Comparison of ENCODE assay signal across 24 cellular contexts in genomic region chr1:164598719-164599118, GRCh38. TPM values are rescaled to one million over a fixed set of nuclear protein-coding genes. Genes with fewer than 3 reads are reported as not detected.
DNase-seq lines count a peak whose midpoint lies in the region; ATAC-seq and TF ChIP-seq lines count a peak whose summit lies in the region.
"Had no signal": no experiment of that assay in that cellular context is flagged by ENCODE, and none has a peak within 500 bp of the region (broad histone marks: within the 10 kb centered on the region; RNA-seq: fewer than 3 reads in every experiment).

No MANE protein-coding gene starts in this region.

- H3K4me1 ChIP-seq in Caco-2, result peaks cover 54% of the 10 kb centered on the region
- peaks cover 72% of the 10 kb centered on the region for H3K4me1 ChIP-seq in HUES48 (ENCODE audit: control insufficient read depth, insufficient read depth, low read length)
- peaks cover 19% of the 10 kb centered on the region for H3K4me1 ChIP-seq in endodermal cell (ENCODE audit: control insufficient read depth, insufficient read depth, low read length)
- peaks cover 14% of the 10 kb centered on the region for H3K4me1 ChIP-seq in prostate gland (replicated peaks)
- H3K4me1 ChIP-seq: BLaER1 treated with 17β-estradiol and CSF1 and Interleukin-3, amounts not matched to agents 10 nM and 100 nM had no signal

- peak overlapping the region; percentile 26 for H3K27ac ChIP-seq in HUES48 (ENCODE audit: low read depth, low read length)
- H3K27ac ChIP-seq in endodermal cell (ENCODE audit: low read depth, low read length), result no peak overlapping the region
- peak overlapping the region; percentile 27 to 57 for H3K27ac ChIP-seq in prostate gland
- H3K27ac ChIP-seq: BLaER1 treated with 17β-estradiol and CSF1 and Interleukin-3, amounts not matched to agents 10 nM and 100 nM; cardiac muscle cell had no signal

- TF ChIP-seq POLR2A in prostate gland (IDR thresholded peaks at IDR 0.05), result no peak

- H3K27me3 ChIP-seq in Caco-2 (replicated peaks; ENCODE audit: control insufficient read depth, insufficient read depth, low read length) (no peaks in the 10 kb centered on the region), HUES48 (ENCODE audit: control insufficient read depth, insufficient read depth, low read length) (no peaks in the 10 kb centered on the region), endodermal cell (ENCODE audit: control insufficient read depth, insufficient read depth, low read length, poor library complexity, severe bottlenecking) (no peaks in the 10 kb centered on the region), prostate gland (replicated peaks; ENCODE audit: insufficient read depth) (no peaks in the 10 kb centered on the region)
- H3K27me3 ChIP-seq: cardiac muscle cell, tibial nerve had no signal

- H3K27me3 Mint-ChIP-seq in Caco-2 (ENCODE audit: insufficient read depth, unreplicated experiment) (no peaks in the 10 kb centered on the region), endodermal cell (ENCODE audit: insufficient read depth) (no peaks in the 10 kb centered on the region)
- H3K27me3 Mint-ChIP-seq in stimulated activated memory B cell treated with anti-CD40 and anti-IgM and Interleukin-4, amounts not matched to agents 10 μg/mL and 1 μg/mL and 100 μg/mL, for 72 hours, result no peaks in the 10 kb centered on the region
- H3K27me3 Mint-ChIP-seq: stimulated activated naive CD8-positive, alpha-beta T cell treated with anti-CD3 and anti-CD28 coated beads, Interleukin-15, Interleukin-2, amounts not matched to agents 100 ng/mL and 50 ng/mL, for 24 hours; T-helper 17 cell had no signal

- 93 to 100% methylated on average over 2 to 6 of the region's 6 CpGs for WGBS in endodermal cell (ENCODE audit: insufficient coverage in 1 of 2, insufficient read length in 1 of 2), 2 experiments
- 48% methylated on average over 6 of the region's 6 CpGs for WGBS in prostate gland

- H3K27ac Mint-ChIP-seq in Caco-2 (ENCODE audit: unreplicated experiment) (peak overlapping the region; percentile 78), endodermal cell (peak overlapping the region; percentile 52)
- no peak overlapping the region for H3K27ac Mint-ChIP-seq in stimulated activated memory B cell treated with anti-CD40 and anti-IgM and Interleukin-4, amounts not matched to agents 10 μg/mL and 1 μg/mL and 100 μg/mL, for 72 hours
- H3K27ac Mint-ChIP-seq: activated CD8-positive, alpha-beta T cell treated with anti-CD3 and anti-CD28 coated beads, Interleukin-2, amount 10 ng/mL, durations not matched to agents 7 days and 5 days; activated naive CD4-positive, alpha-beta T cell treated with anti-CD3 and anti-CD28 coated beads, Interleukin-2, amount 50 U/mL, for 72 hours; dendritic cell treated with granulocyte-macrophage colony-stimulating factor and Interleukin-4, amounts not matched to agents 40 ng/mL and 50 ng/mL, for 4 days; stimulated activated naive CD8-positive, alpha-beta T cell treated with anti-CD3 and anti-CD28 coated beads, Interleukin-15, Interleukin-2, amounts not matched to agents 100 ng/mL and 50 ng/mL, for 24 hours; T-helper 17 cell had no signal

- no TSS peak for BruUV-seq in Caco-2 (replicated peaks; lab: Mats Ljungman, UMichigan)

- H3K9me3 Mint-ChIP-seq in Caco-2 (ENCODE audit: unreplicated experiment) (no peaks in the 10 kb centered on the region), endodermal cell (no peaks in the 10 kb centered on the region)
- no peaks in the 10 kb centered on the region for H3K9me3 Mint-ChIP-seq in stimulated activated memory B cell treated with anti-CD40 and anti-IgM and Interleukin-4, amounts not matched to agents 10 μg/mL and 1 μg/mL and 100 μg/mL, for 72 hours
- H3K9me3 Mint-ChIP-seq: dendritic cell treated with granulocyte-macrophage colony-stimulating factor and Interleukin-4, amounts not matched to agents 40 ng/mL and 50 ng/mL, for 4 days; stimulated activated naive CD8-positive, alpha-beta T cell treated with anti-CD3 and anti-CD28 coated beads, Interleukin-15, Interleukin-2, amounts not matched to agents 100 ng/mL and 50 ng/mL, for 24 hours had no signal

- H3K4me3 Mint-ChIP-seq in Caco-2 (ENCODE audit: unreplicated experiment) (no peak overlapping the region), endodermal cell (no peak overlapping the region)
- H3K4me3 Mint-ChIP-seq in stimulated activated memory B cell treated with anti-CD40 and anti-IgM and Interleukin-4, amounts not matched to agents 10 μg/mL and 1 μg/mL and 100 μg/mL, for 72 hours, result no peak overlapping the region
- H3K4me3 Mint-ChIP-seq: activated CD8-positive, alpha-beta T cell treated with anti-CD3 and anti-CD28 coated beads, Interleukin-2, amount 10 ng/mL, durations not matched to agents 7 days and 5 days; dendritic cell treated with granulocyte-macrophage colony-stimulating factor and Interleukin-4, amounts not matched to agents 40 ng/mL and 50 ng/mL, for 4 days; stimulated activated naive CD8-positive, alpha-beta T cell treated with anti-CD3 and anti-CD28 coated beads, Interleukin-15, Interleukin-2, amounts not matched to agents 100 ng/mL and 50 ng/mL, for 24 hours; T-helper 17 cell had no signal

- intact Hi-C loops in Caco-2 (cut with micrococcal nuclease; ENCODE audit: unreplicated experiment) (no loop called here), prostate gland (cut with DNase I) (no loop called here)

- ATAC-seq in stimulated activated memory B cell treated with anti-CD40 and anti-IgM and Interleukin-4, amounts not matched to agents 10 μg/mL and 1 μg/mL and 100 μg/mL, for 72 hours, result no peak
- ATAC-seq in GM18868 (IDR thresholded peaks at IDR 0.05; ENCODE audit: unreplicated experiment) (no peak), HG02763 (IDR thresholded peaks at IDR 0.05; ENCODE audit: unreplicated experiment) (no peak)
- ATAC-seq: activated CD8-positive, alpha-beta T cell treated with anti-CD3 and anti-CD28 coated beads, Interleukin-2, amount 10 ng/mL, durations not matched to agents 7 days and 5 days; activated naive CD4-positive, alpha-beta T cell treated with anti-CD3 and anti-CD28 coated beads, Interleukin-2, amount 50 U/mL, for 72 hours; HCT116; left cardiac atrium; SK-N-SH treated with all-trans-retinoic acid at 6 μM for 48 hours; T-helper 17 cell had no signal

- CTCF ChIA-PET in Caco-2 (lab: Charles Lee), result no interaction called here

- H3K9ac ChIP-seq in HUES48 (ENCODE audit: low read depth, low read length) (no peak overlapping the region), endodermal cell (ENCODE audit: extremely low read depth, low read length, poor library complexity, severe bottlenecking) (no peak overlapping the region)
- H3K9ac ChIP-seq: BLaER1 treated with 17β-estradiol and CSF1 and Interleukin-3, amounts not matched to agents 10 nM and 100 nM had no signal

- peaks cover 28% of the 10 kb centered on the region for H3K4me1 Mint-ChIP-seq in Caco-2 (ENCODE audit: low read depth, unreplicated experiment)
- peaks cover 54% of the 10 kb centered on the region for H3K4me1 Mint-ChIP-seq in endodermal cell
- no peaks in the 10 kb centered on the region for H3K4me1 Mint-ChIP-seq in stimulated activated memory B cell treated with anti-CD40 and anti-IgM and Interleukin-4, amounts not matched to agents 10 μg/mL and 1 μg/mL and 100 μg/mL, for 72 hours
- H3K4me1 Mint-ChIP-seq: T-helper 17 cell had no signal

- H3K9me3 ChIP-seq in Caco-2 (no peaks in the 10 kb centered on the region), HUES48 (ENCODE audit: control insufficient read depth, insufficient read depth, low read length) (no peaks in the 10 kb centered on the region), endodermal cell (ENCODE audit: control insufficient read depth, low read length) (peaks cover 4% of the 10 kb centered on the region), prostate gland (no peaks in the 10 kb centered on the region)
- H3K9me3 ChIP-seq: BLaER1 treated with 17β-estradiol and CSF1 and Interleukin-3, amounts not matched to agents 10 nM and 100 nM; tibial nerve had no signal

- TF ChIP-seq CTCF in Caco-2 (IDR thresholded peaks at IDR 0.05; ENCODE audit: insufficient read depth in 1 of 2, low read depth in 1 of 2, low read length in 1 of 2, severe bottlenecking in 1 of 2, unreplicated experiment in 1 of 2), result no peak
- TF ChIP-seq CTCF in endodermal cell (conservative IDR thresholded peaks at IDR 0.05), result no peak
- no peak for TF ChIP-seq CTCF in prostate gland (IDR thresholded peaks at IDR 0.05)

- H3K36me3 ChIP-seq in Caco-2 (ENCODE audit: control insufficient read depth, insufficient read depth, low read length) (no peaks in the 10 kb centered on the region), HUES48 (ENCODE audit: control insufficient read depth, insufficient read depth, low read length) (peaks cover 24% of the 10 kb centered on the region), endodermal cell (ENCODE audit: control insufficient read depth, insufficient read depth, low read length) (peaks cover 6% of the 10 kb centered on the region), prostate gland (no peaks in the 10 kb centered on the region)
- H3K36me3 ChIP-seq: BLaER1 treated with 17β-estradiol and CSF1 and Interleukin-3, amounts not matched to agents 10 nM and 100 nM had no signal

- POLR2A ChIA-PET in Caco-2 (lab: Charles Lee), result no interaction called here

- H3K4me3 ChIP-seq in Caco-2 (ENCODE audit: low read depth, low read length), result no peak overlapping the region
- H3K4me3 ChIP-seq in HUES48 (ENCODE audit: low read depth, low read length), result no peak overlapping the region
- no peak overlapping the region for H3K4me3 ChIP-seq in endodermal cell (ENCODE audit: low read length)
- H3K4me3 ChIP-seq in prostate gland, result no peak overlapping the region
- H3K4me3 ChIP-seq: BLaER1 treated with 17β-estradiol and CSF1 and Interleukin-3, amounts not matched to agents 10 nM and 100 nM; cardiac muscle cell; tibial nerve had no signal

- H3K36me3 Mint-ChIP-seq in Caco-2 (ENCODE audit: insufficient read depth, unreplicated experiment) (peaks cover 35% of the 10 kb centered on the region), endodermal cell (ENCODE audit: low read depth) (peaks cover 14% of the 10 kb centered on the region)
- no peaks in the 10 kb centered on the region for H3K36me3 Mint-ChIP-seq in stimulated activated memory B cell treated with anti-CD40 and anti-IgM and Interleukin-4, amounts not matched to agents 10 μg/mL and 1 μg/mL and 100 μg/mL, for 72 hours
- H3K36me3 Mint-ChIP-seq: activated naive CD4-positive, alpha-beta T cell treated with anti-CD3 and anti-CD28 coated beads, Interleukin-2, amount 50 U/mL, for 72 hours had no signal

- DNase-seq in Caco-2 (no peak), endodermal cell (no peak), prostate gland (ENCODE audit: low spot score) (no peak)
- DNase-seq: activated CD8-positive, alpha-beta T cell treated with anti-CD3 and anti-CD28 coated beads, Interleukin-2, amount 10 ng/mL, durations not matched to agents 7 days and 5 days; COR-L47; DMS79 treated with DMSO at 0.1 percent for 48 hours; KG1; left cardiac atrium; mammary epithelial cell; NCI-H1694; NCI-H2227 treated with DMSO at 0.1 percent for 48 hours; T-helper 17 cell had no signal

RNA-seq across cellular contexts. Expression of gene PBX1, which starts 39.7 kb away (rescaled TPM):
- total RNA-seq in Caco-2 (2022), result 101 and 103 TPM in 2 replicates
- total RNA-seq in endodermal cell, result 10 to 100 TPM; 59.9 to 79.2 TPM
- 99.5 TPM for polyA plus RNA-seq in endodermal cell (2013, experiment 1 of 2)
- polyA plus RNA-seq in endodermal cell (2013, experiment 2 of 2), result 96.0 TPM
- total RNA-seq in prostate gland, result 10 to 100 TPM; 50.2 to 60.4 TPM
- total RNA-seq: activated CD8-positive, alpha-beta T cell treated with anti-CD3 and anti-CD28 coated beads, Interleukin-2, amount 10 ng/mL, durations not matched to agents 7 days and 5 days had no signal
